In genomic region chr1:90851711-90852050, GRCh38 we compare ENCODE assay signal across 8 cellular contexts.
DNase-seq lines count a peak whose midpoint lies in the region; TF ChIP-seq lines count a peak whose summit lies in the region.

No MANE protein-coding gene starts in this region.

- peak overlapping the region; percentile 76 for H3K4me3 ChIP-seq in LNCaP clone FGC (ENCODE audit: low read depth, low read length)
- peak overlapping the region; percentile 60 for H3K4me3 ChIP-seq in endocrine pancreas (ENCODE audit: control insufficient read depth, insufficient read depth, low read length)
- H3K4me3 ChIP-seq in ovary, result peak overlapping the region; percentile 61
- peak overlapping the region in 2 of 4 donors; percentile 46 to 70 for H3K4me3 ChIP-seq in adrenal gland

- no peak overlapping the region for H3K27ac ChIP-seq in ovary
- peak overlapping the region in 1 of 5 donors; percentile 67 for H3K27ac ChIP-seq in adrenal gland

- H3K4me1 ChIP-seq in endocrine pancreas (ENCODE audit: control insufficient read depth, insufficient read depth, low read length), result no peaks in the 10 kb centered on the region
- no peaks in the 10 kb centered on the region for H3K4me1 ChIP-seq in ovary (ENCODE audit: insufficient read depth)
- peaks cover 0 to 11% of the 10 kb centered on the region in 2 donors for H3K4me1 ChIP-seq in adrenal gland (replicated peaks in 1 of 2)

- no peak overlapping the region for H3K27ac Mint-ChIP-seq in Calu3 (ENCODE audit: unreplicated experiment)

- TF ChIP-seq CTCF in Calu3 (IDR thresholded peaks at IDR 0.05; ENCODE audit: unreplicated experiment) (no peak), LNCaP clone FGC (IDR thresholded peaks at IDR 0.05; ENCODE audit: control insufficient read depth, extremely low read depth, insufficient read depth) (no peak), ovary (IDR thresholded peaks at IDR 0.05) (no peak), adrenal gland (IDR thresholded peaks at IDR 0.05) (peak in 1 of 6 experiments; percentile 25)

- TF ChIP-seq EP300 in ovary (IDR thresholded peaks at IDR 0.05), result no peak

- intact Hi-C loops in Calu3 (cut with micrococcal nuclease; ENCODE audit: unreplicated experiment) (no loop called here), ovary (cut with DNase I) (no loop called here), adrenal gland (cut with DNase I) (no loop called here)

- H3K4me1 Mint-ChIP-seq in Calu3 (ENCODE audit: low read depth, unreplicated experiment), result no peaks in the 10 kb centered on the region

- H3K36me3 ChIP-seq in endocrine pancreas (ENCODE audit: control insufficient read depth, insufficient read depth, low read length) (no peaks in the 10 kb centered on the region), ovary (no peaks in the 10 kb centered on the region), adrenal gland (replicated peaks in 1 of 2) (no peaks in the 10 kb centered on the region)

- peak overlapping the region; percentile 32 for H3K9ac ChIP-seq in endocrine pancreas (ENCODE audit: control insufficient read depth, insufficient read depth, low read length)

- H3K27me3 ChIP-seq in endocrine pancreas (ENCODE audit: control insufficient read depth, insufficient read depth, low read length) (no peaks in the 10 kb centered on the region), ovary (no peaks in the 10 kb centered on the region), adrenal gland (no peaks in the 10 kb centered on the region)

- H3K4me3 Mint-ChIP-seq in Calu3 (ENCODE audit: low read depth, unreplicated experiment), result peak overlapping the region; percentile 28

- H3K9me3 ChIP-seq in endocrine pancreas (ENCODE audit: control insufficient read depth, low read length), result no peaks in the 10 kb centered on the region
- H3K9me3 ChIP-seq in ovary, result no peaks in the 10 kb centered on the region
- no peaks in the 10 kb centered on the region for H3K9me3 ChIP-seq in adrenal gland (replicated peaks in 1 of 3)

- TF ChIP-seq POLR2A in ovary (IDR thresholded peaks at IDR 0.05), result no peak
- TF ChIP-seq POLR2A in adrenal gland (IDR thresholded peaks at IDR 0.05), result no peak

- BruUV-seq in Calu3 (replicated peaks; lab: Mats Ljungman, UMichigan), result no TSS peak

- DNase-seq in Calu3 (no peak), LNCaP clone FGC (ENCODE audit: low read depth) (no peak), ovary (no peak), retina (no peak), NCI-H2196 treated with DMSO at 0.1 percent for 48 hours (lab: John Stamatoyannopoulos, UW; ENCODE audit: unreplicated experiment) (no peak), NCI-H1092 treated with DMSO at 0.1 percent for 48 hours (lab: John Stamatoyannopoulos, UW) (no peak), adrenal gland (no peak)

- CTCF ChIA-PET in Calu3 (lab: Charles Lee), result interaction anchor here (0.6 kb wide), 1 partner anchor 518 kb away, joined by 4 read pairs; no protein-coding TSS in a partner anchor

- no peaks in the 10 kb centered on the region for H3K36me3 Mint-ChIP-seq in Calu3 (ENCODE audit: insufficient read depth, unreplicated experiment)

- H3K9me3 Mint-ChIP-seq in Calu3 (ENCODE audit: low read depth, unreplicated experiment), result peaks cover 2% of the 10 kb centered on the region

- H3K27me3 Mint-ChIP-seq in Calu3 (ENCODE audit: unreplicated experiment), result no peaks in the 10 kb centered on the region

- 1% methylated on average over 16 to 21 of the region's 21 CpGs for WGBS in ovary, 3 donors
- 1 to 7% (median 3%) methylated on average over 6 to 21 of the region's 21 CpGs for WGBS in adrenal gland, 4 donors
